21 cellular contexts compared by ENCODE assay signal in the genomic region with DNA sequence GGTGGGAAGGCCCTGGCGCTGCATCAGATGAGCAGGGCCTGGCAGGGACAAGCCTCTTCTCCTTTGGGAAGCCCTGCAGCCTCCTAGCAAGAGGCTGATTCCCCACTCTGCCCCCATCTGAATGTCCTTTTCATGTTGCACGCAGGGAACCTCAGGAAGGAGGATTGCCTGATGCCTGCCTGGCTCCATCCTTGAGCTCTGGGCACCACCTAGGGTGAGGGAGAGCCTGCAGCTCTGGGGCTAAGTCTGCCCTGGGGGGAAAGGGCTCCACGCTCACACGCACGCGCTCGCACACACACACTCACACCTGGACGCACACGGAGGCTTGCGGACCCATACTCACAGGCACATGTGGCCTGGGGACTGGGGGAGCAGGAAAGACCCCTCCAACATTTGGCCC.
"Had no signal": no experiment of that assay in that cellular context is flagged by ENCODE, and none has a peak within 500 bp of the region (broad histone marks: within the 10 kb centered on the region; RNA-seq: fewer than 3 reads in every experiment).

No MANE protein-coding gene starts in this region.

- DNase-seq: activated CD4-positive, alpha-beta T cell treated with anti-CD3 and anti-CD28 coated beads, Interleukin-2, amount 50 U/mL, for 1 hour; activated CD8-positive, alpha-beta memory T cell treated with anti-CD3 and anti-CD28 coated beads, Interleukin-2, amount 50 U/mL, for 48 hours; activated gamma-delta T cell; activated T-cell treated with anti-CD3 and anti-CD28 coated beads, Interleukin-2, amount 50 U/mL, for 48 hours; cerebellar nuclear complex; dermis blood vessel endothelial cell; effector memory CD8-positive, alpha-beta T cell; foreskin keratinocyte; hippocampal formation; occipital lobe; stimulated activated CD4-positive, alpha-beta T cell treated with anti-CD3 and anti-CD28 coated beads, Interleukin-2, amount 100 ng/mL, for 24 hours; stimulated activated naive CD8-positive, alpha-beta T cell treated with anti-CD3 and anti-CD28 coated beads, Interleukin-15, Interleukin-2, amounts not matched to agents 100 U/mL and 50 U/mL, for 24 hours; substantia nigra; T-cell; transverse colon had no signal

- H3K9me3 Mint-ChIP-seq: activated naive CD4-positive, alpha-beta T cell treated with anti-CD3 and anti-CD28 coated beads, Interleukin-2, amount 50 U/mL, for 24 hours; effector memory CD8-positive, alpha-beta T cell; nephron; T-cell had no signal

- H3K27ac ChIP-seq: epithelial cell of prostate, foreskin keratinocyte, SK-N-MC, transverse colon had no signal

- H3K4me3 ChIP-seq: lung, SK-N-MC, transverse colon had no signal

- H3K27ac Mint-ChIP-seq: effector memory CD8-positive, alpha-beta T cell; progenitor cell of endocrine pancreas; T-cell had no signal

- H3K4me3 Mint-ChIP-seq: activated naive CD4-positive, alpha-beta T cell treated with anti-CD3 and anti-CD28 coated beads, Interleukin-2, amount 50 U/mL, for 24 hours; effector memory CD8-positive, alpha-beta T cell; nephron; T-cell had no signal

- H3K36me3 Mint-ChIP-seq: activated naive CD4-positive, alpha-beta T cell treated with anti-CD3 and anti-CD28 coated beads, Interleukin-2, amount 50 U/mL, for 24 hours; T-cell had no signal

- H3K36me3 ChIP-seq: transverse colon had no signal

- H3K9me3 ChIP-seq: transverse colon had no signal
